Comparison of ENCODE assay signal across 11 cellular contexts in genomic region chr14:53951661-53952265, GRCh38. TPM values are rescaled to one million over a fixed set of nuclear protein-coding genes. Genes with fewer than 3 reads are reported as not detected.
DNase-seq lines count a peak whose midpoint lies in the region; ATAC-seq, FAIRE-seq and TF ChIP-seq lines count a peak whose summit lies in the region.
"Had no signal": no experiment of that assay in that cellular context is flagged by ENCODE, and none has a peak within 500 bp of the region (broad histone marks: within the 10 kb centered on the region; RNA-seq: fewer than 3 reads in every experiment).

No MANE protein-coding gene starts in this region.

- peak overlapping the region; percentile 90 for H3K4me3 ChIP-seq in HUES64 (ENCODE audit: low read length)
- peak overlapping the region; percentile 7 for H3K4me3 ChIP-seq in colonic mucosa
- H3K4me3 ChIP-seq in liver (ENCODE audit: low read depth in 1 of 3, low read length in 3 of 3), result peak overlapping the region in 2 of 3 donors; percentile 71 to 93
- peak overlapping the region; percentile 45 to 85 for H3K4me3 ChIP-seq in stomach smooth muscle (ENCODE audit: low read length in 2 of 2)

- peaks cover 35% of the 10 kb centered on the region for H3K4me1 ChIP-seq in HUES64 (ENCODE audit: insufficient read depth, low read length)
- peaks cover 4% of the 10 kb centered on the region for H3K4me1 ChIP-seq in colonic mucosa
- H3K4me1 ChIP-seq in liver (ENCODE audit: control insufficient read depth in 4 of 4, insufficient read depth in 4 of 4, low read length in 3 of 4), result peaks cover 11 to 55% (median 41%) of the 10 kb centered on the region in 4 donors
- peaks cover 37% of the 10 kb centered on the region for H3K4me1 ChIP-seq in stomach smooth muscle (ENCODE audit: control insufficient read depth, insufficient read depth, low read length)

- H3K9me3 ChIP-seq in HUES64 (ENCODE audit: insufficient read depth, low read depth, low read length) (no peaks in the 10 kb centered on the region), colonic mucosa (no peaks in the 10 kb centered on the region), liver (ENCODE audit: control insufficient read depth in 4 of 4, low read length in 3 of 4) (no peaks in the 10 kb centered on the region), stomach smooth muscle (ENCODE audit: control insufficient read depth in 2 of 2, low read length in 2 of 2) (no peaks in the 10 kb centered on the region)

- no peak for FAIRE-seq in RCC 7860 (lab: Jason Lieb, UNC)

- TF ChIP-seq CTCF in colonic mucosa (IDR thresholded peaks at IDR 0.05), result no peak
- TF ChIP-seq CTCF in liver (IDR thresholded peaks at IDR 0.05; ENCODE audit: low read depth, low read length, missing input control), result no peak
- no peak for TF ChIP-seq CTCF in GM13977 (IDR thresholded peaks at IDR 0.05; ENCODE audit: extremely low read depth, insufficient read depth, missing control alignments)

- no peak overlapping the region for H3K9ac ChIP-seq in HUES64 (ENCODE audit: low read depth, low read length)
- H3K9ac ChIP-seq in colonic mucosa (ENCODE audit: low read depth in 2 of 2, low read length in 2 of 2), result peak overlapping the region in 1 of 2 donors; percentile 67
- no peak overlapping the region for H3K9ac ChIP-seq in liver (ENCODE audit: low read depth in 1 of 2, low read length in 2 of 2)
- H3K9ac ChIP-seq in stomach smooth muscle (ENCODE audit: low read length in 2 of 2), result peak overlapping the region; percentile 24 to 47

- intact Hi-C loops in colonic mucosa (cut with DNase I), result no loop called here

- H3K36me3 ChIP-seq in HUES64 (ENCODE audit: insufficient read depth, low read length), result peaks cover 26% of the 10 kb centered on the region; the same call in 1 of the 2 replicates
- H3K36me3 ChIP-seq in colonic mucosa, result no peaks in the 10 kb centered on the region
- peaks cover 0 to 7% (median 0%) of the 10 kb centered on the region in 4 donors for H3K36me3 ChIP-seq in liver (ENCODE audit: control insufficient read depth in 4 of 4, insufficient read depth in 3 of 4, low read depth in 1 of 4, low read length in 3 of 4)
- H3K36me3 ChIP-seq in stomach smooth muscle (ENCODE audit: control insufficient read depth in 2 of 2, insufficient read depth in 2 of 2, low read length in 2 of 2), result peaks cover 0 to 10% of the 10 kb centered on the region in 2 donors

- DNase-seq in colonic mucosa, result no peak
- no peak for DNase-seq in RCC 7860 (ENCODE audit: low spot score)
- no peak for DNase-seq in iPS-NIHi7 (ENCODE audit: extremely low spot score)
- DNase-seq in GM13977 (ENCODE audit: low spot score), result no peak
- DNase-seq: DMS 273 treated with DMSO at 0.1 percent for 48 hours, natural killer cell, T-helper 2 cell had no signal

- H3K27me3 ChIP-seq in HUES64 (ENCODE audit: insufficient read depth, low read length) (peaks cover 90% of the 10 kb centered on the region), colonic mucosa (peaks cover 2% of the 10 kb centered on the region), liver (ENCODE audit: control insufficient read depth in 4 of 4, insufficient read depth in 4 of 4, low read length in 3 of 4) (peaks cover 0 to 2% (median 0%) of the 10 kb centered on the region in 4 donors), stomach smooth muscle (ENCODE audit: control insufficient read depth in 1 of 2, insufficient read depth in 2 of 2, low read length in 2 of 2) (peaks cover 7 to 61% of the 10 kb centered on the region in 2 donors)

- 11% methylated on average over 31 of the region's 31 CpGs for WGBS in HUES64
- WGBS in liver, result 55% methylated on average over 31 of the region's 31 CpGs

- in situ Hi-C loops in GM13977 (cut with MboI; ENCODE audit: low pct_unique_long_range_greater_than_20kb, low sequenced_read_pairs, unreplicated experiment), result no loop called here

- no peak for ATAC-seq in HG02678 (IDR thresholded peaks at IDR 0.05; ENCODE audit: unreplicated experiment)
- ATAC-seq: natural killer cell had no signal

- no peak for TF ChIP-seq RAD21 in liver (IDR thresholded peaks at IDR 0.05)

- H3K27ac ChIP-seq in HUES64 (ENCODE audit: low read depth, low read length), result no peak overlapping the region; the same call in 1 of the 2 replicates
- peak overlapping the region; percentile 3 for H3K27ac ChIP-seq in colonic mucosa
- H3K27ac ChIP-seq in liver (ENCODE audit: low read depth in 1 of 2, low read length in 2 of 2), result no peak overlapping the region
- H3K27ac ChIP-seq in stomach smooth muscle (ENCODE audit: low read length), result peak overlapping the region; percentile 85

TF ChIP-seq in liver, 16 proteins besides CTCF, POLR2A, EP300 and RAD21:
- no peak for TF ChIP-seq GABPA (IDR thresholded peaks at IDR 0.05 in 1 of 2, conservative IDR thresholded peaks at IDR 0.05 in 1 of 2)
- no peak for TF ChIP-seq ATF3 (IDR thresholded peaks at IDR 0.05)
- TF ChIP-seq SP1 (IDR thresholded peaks at IDR 0.05), result no peak
- TF ChIP-seq YY1 (IDR thresholded peaks at IDR 0.05), result no peak
- no peak for TF ChIP-seq FOXA1 (IDR thresholded peaks at IDR 0.05)
- no peak for TF ChIP-seq FOXA2 (IDR thresholded peaks at IDR 0.05)
- no peak for TF ChIP-seq EGR1 (IDR thresholded peaks at IDR 0.05; ENCODE audit: low read depth in 2 of 2)
- no peak for TF ChIP-seq TAF1 (conservative IDR thresholded peaks at IDR 0.05)
- no peak for TF ChIP-seq NR2F2 (IDR thresholded peaks at IDR 0.05)
- TF ChIP-seq REST (IDR thresholded peaks at IDR 0.05), result no peak
- TF ChIP-seq RXRA (IDR thresholded peaks at IDR 0.05), result no peak
- TF ChIP-seq ZBTB33 (IDR thresholded peaks at IDR 0.05), result no peak
- TF ChIP-seq HNF4G (IDR thresholded peaks at IDR 0.05), result no peak

RNA-seq across cellular contexts. Expression of gene BMP4, which starts 4.9 kb away (rescaled TPM):
- polyA plus RNA-seq in HUES64 (2013, experiment 1 of 2), result 12.0 TPM
- polyA plus RNA-seq in HUES64 (2013, experiment 2 of 2), result 15.1 TPM
- total RNA-seq in colonic mucosa (10 to 100 TPM; 11.7 to 14.5 TPM), liver (1 to 10 TPM; 2.1 to 4.2 TPM)
- 1 to 10 TPM; 2.0 to 2.8 TPM for polyA plus RNA-seq in liver

Comparison
In these comparisons a context has a peak if more than half of its experiments do, and no peak if none do; other contexts are left out.
1. H3K27ac ChIP-seq: peak in colonic mucosa (single experiment) and stomach smooth muscle (single experiment); none in HUES64 (single experiment) and liver (0 of 2).
2. H3K4me3 ChIP-seq: peak in every context shown above with its lines; median percentile 90 in HUES64; 82 in liver; 65 in stomach smooth muscle; 7 in colonic mucosa.
3. H3K9ac ChIP-seq: peak in stomach smooth muscle (2 of 2); none in HUES64 (single experiment) and liver (0 of 2).